In the genomic region with DNA sequence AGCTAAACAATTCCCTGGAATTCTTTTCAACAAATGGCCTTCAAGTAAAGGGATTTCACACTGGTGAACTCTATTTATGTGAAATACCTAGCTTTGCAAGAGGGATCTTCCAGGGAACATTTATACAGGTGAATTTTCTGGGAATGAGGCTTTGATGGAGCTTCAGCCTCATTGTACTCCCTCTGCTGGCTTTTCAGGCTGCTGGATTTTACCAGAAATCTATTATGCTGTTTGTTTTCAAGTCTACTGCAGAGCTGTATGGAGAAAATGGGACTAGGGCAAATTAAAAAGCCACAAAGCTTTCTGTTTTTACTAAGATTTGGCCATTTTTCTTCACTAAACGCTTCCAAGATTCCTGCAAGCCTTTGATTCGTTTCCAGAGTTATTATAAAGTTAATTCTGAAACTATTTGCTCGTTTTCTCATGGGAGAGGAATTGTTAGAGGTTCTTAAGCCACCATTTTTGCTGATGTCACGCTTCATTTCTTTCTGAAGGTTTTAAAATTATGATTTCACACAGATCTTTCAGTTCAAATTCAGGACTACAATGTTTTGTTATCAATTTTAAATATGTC, we compare ENCODE assay signal across 11 cellular contexts. TPM values are rescaled to one million over a fixed set of nuclear protein-coding genes. Genes with fewer than 3 reads are reported as not detected.
A peak's percentile ranks its signal among the peaks of the same experiment; 100 is the strongest.
DNase-seq lines count a peak whose midpoint lies in the region; ATAC-seq and TF ChIP-seq lines count a peak whose summit lies in the region.
"Had no signal": no experiment of that assay in that cellular context is flagged by ENCODE, and none has a peak within 500 bp of the region (broad histone marks: within the 10 kb centered on the region; RNA-seq: fewer than 3 reads in every experiment).

No MANE protein-coding gene starts in this region.

- peaks cover 28% of the 10 kb centered on the region for H3K4me1 ChIP-seq in CD8-positive, alpha-beta memory T cell (ENCODE audit: insufficient read depth, low read length)
- H3K4me1 ChIP-seq in KMS-11 (ENCODE audit: low read depth, poor library complexity, severe bottlenecking) (peaks cover 44% of the 10 kb centered on the region), ectodermal cell (ENCODE audit: control insufficient read depth, insufficient read depth, low read length) (peaks cover 5% of the 10 kb centered on the region)

- TF ChIP-seq CTCF in KMS-11 (conservative IDR thresholded peaks at IDR 0.05; ENCODE audit: low read depth, low read length) (0 out of 2 replicates have a peak, but pooled peaks have one; percentile 28), natural killer cell (IDR thresholded peaks at IDR 0.05) (no peak)

- no peaks in the 10 kb centered on the region for H3K27me3 ChIP-seq in CD8-positive, alpha-beta memory T cell (ENCODE audit: insufficient read depth, low read length, poor library complexity, severe bottlenecking)
- H3K27me3 ChIP-seq in KMS-11 (ENCODE audit: insufficient read depth, low read depth) (no peaks in the 10 kb centered on the region), ectodermal cell (ENCODE audit: control insufficient read depth, insufficient read depth, low read length, poor library complexity, severe bottlenecking) (no peaks in the 10 kb centered on the region)
- H3K27me3 ChIP-seq: heart left ventricle, suprapubic skin had no signal

- no peaks in the 10 kb centered on the region for H3K36me3 ChIP-seq in CD8-positive, alpha-beta memory T cell (ENCODE audit: insufficient read depth, low read length)
- H3K36me3 ChIP-seq in KMS-11 (ENCODE audit: insufficient read depth) = no peaks in the 10 kb centered on the region
- H3K36me3 ChIP-seq in ectodermal cell (ENCODE audit: control insufficient read depth, insufficient read depth, low read length) = no peaks in the 10 kb centered on the region
- H3K36me3 ChIP-seq: heart left ventricle, suprapubic skin had no signal

- WGBS in ectodermal cell, 2 experiments = 88% methylated on average over 4 of the region's 4 CpGs; no CpG with 5 or more reads in 1 of the 2 experiments

- peak overlapping the region; percentile 71 for H3K4me2 ChIP-seq in KMS-11

- H3K79me2 ChIP-seq in KMS-11 (ENCODE audit: insufficient read depth, low read depth) = peaks cover 100% of the 10 kb centered on the region

- peaks cover 6% of the 10 kb centered on the region; the same call in 1 of the 2 replicates for H4K20me1 ChIP-seq in KMS-11 (ENCODE audit: insufficient read depth)

- H3K27ac Mint-ChIP-seq in CD8-positive, alpha-beta memory T cell = peak overlapping the region in 1 of 8 donors; percentile 6
- peak overlapping the region; percentile 45 to 68 for H3K27ac Mint-ChIP-seq in natural killer cell
- H3K27ac Mint-ChIP-seq: nephron had no signal

- peaks cover 3 to 9% (median 5%) of the 10 kb centered on the region in 3 donors for H3K36me3 Mint-ChIP-seq in CD8-positive, alpha-beta memory T cell
- peaks cover 7% of the 10 kb centered on the region for H3K36me3 Mint-ChIP-seq in natural killer cell

- H3K4me3 Mint-ChIP-seq in CD8-positive, alpha-beta memory T cell = peak overlapping the region in 4 of 7 donors; percentile 18 to 33 (median 26)
- peak overlapping the region; percentile 26 for H3K4me3 Mint-ChIP-seq in natural killer cell
- H3K4me3 Mint-ChIP-seq: nephron had no signal

- H3K4me1 Mint-ChIP-seq in CD8-positive, alpha-beta memory T cell = peaks cover 75 to 85% (median 81%) of the 10 kb centered on the region in 3 donors
- peaks cover 66 to 81% of the 10 kb centered on the region in 2 donors for H3K4me1 Mint-ChIP-seq in natural killer cell
- H3K4me1 Mint-ChIP-seq: nephron had no signal

- no peak for DNase-seq in CD8-positive, alpha-beta memory T cell
- no peak for DNase-seq in natural killer cell
- no peak for DNase-seq in NCI-H2171 treated with DMSO at 0.1 percent for 48 hours (lab: John Stamatoyannopoulos, UW)
- no peak for DNase-seq in NCI-H2107 (lab: John Stamatoyannopoulos, UW)
- DNase-seq in NCI-H446 (lab: John Stamatoyannopoulos, UW) = no peak
- DNase-seq: heart left ventricle; stimulated activated CD4-positive, alpha-beta T cell treated with anti-CD3 and anti-CD28 coated beads, Interleukin-1b, Interleukin-23, amount 100 ng/mL, for 48 hours had no signal

- CTCF ChIA-PET in CD8-positive, alpha-beta memory T cell (lab: Charles Lee) = interaction anchor here (0.8 kb wide), 1 partner anchor 9 kb away, joined by 3 read pairs; no protein-coding TSS in a partner anchor

- H3K9ac ChIP-seq in KMS-11 = peak overlapping the region; percentile 36; the same call in 1 of the 2 replicates

- no peak overlapping the region for H3K27ac ChIP-seq in CD8-positive, alpha-beta memory T cell (ENCODE audit: low read depth, low read length)
- H3K27ac ChIP-seq in KMS-11 (peak overlapping the region; percentile 81), ectodermal cell (ENCODE audit: insufficient read depth, low read depth, low read length, poor library complexity, severe bottlenecking) (peak overlapping the region; percentile 50)
- H3K27ac ChIP-seq: suprapubic skin had no signal

- H3K4me3 ChIP-seq in CD8-positive, alpha-beta memory T cell (ENCODE audit: low read length) = no peak overlapping the region
- H3K4me3 ChIP-seq in KMS-11 (IDR thresholded peaks at IDR 0.05; ENCODE audit: insufficient read depth, low read depth, low read length) (no peak overlapping the region), ectodermal cell (ENCODE audit: insufficient read depth, low read depth, low read length) (no peak overlapping the region)
- H3K4me3 ChIP-seq: heart left ventricle, suprapubic skin had no signal

- intact Hi-C loops in natural killer cell (cut with micrococcal nuclease) = no loop called here

- H3K27me3 Mint-ChIP-seq in CD8-positive, alpha-beta memory T cell = peaks cover 0 to 1% of the 10 kb centered on the region in 2 donors
- no peaks in the 10 kb centered on the region for H3K27me3 Mint-ChIP-seq in natural killer cell (ENCODE audit: low read depth in 2 of 2)

- peaks cover 0 to 16% (median 7%) of the 10 kb centered on the region in 5 donors for H3K9me3 Mint-ChIP-seq in CD8-positive, alpha-beta memory T cell
- H3K9me3 Mint-ChIP-seq in natural killer cell = no peaks in the 10 kb centered on the region

- POLR2A ChIA-PET in CD8-positive, alpha-beta memory T cell (lab: Charles Lee) = no interaction called here

- H2AFZ ChIP-seq in KMS-11 (ENCODE audit: low read depth) = no peak overlapping the region

- no peak for ATAC-seq in natural killer cell
- ATAC-seq: heart left ventricle had no signal

- peaks cover 5% of the 10 kb centered on the region for H3K9me3 ChIP-seq in CD8-positive, alpha-beta memory T cell (ENCODE audit: low read length)
- H3K9me3 ChIP-seq in ectodermal cell (ENCODE audit: control insufficient read depth, low read length) = no peaks in the 10 kb centered on the region
- H3K9me3 ChIP-seq: suprapubic skin had no signal

RNA-seq across cellular contexts. Expression of a gene that starts 31.6 kb away (rescaled TPM):
- total RNA-seq in CD8-positive, alpha-beta memory T cell = 10 to 100 TPM; 20.7 to 21.5 TPM
- polyA plus RNA-seq in CD8-positive, alpha-beta memory T cell = 23.7 TPM
- 25.8 TPM for polyA plus RNA-seq in ectodermal cell (2013, experiment 1 of 4)
- 29.7 TPM for polyA plus RNA-seq in ectodermal cell (2013, experiment 2 of 4)
- 21.5 TPM for polyA plus RNA-seq in ectodermal cell (2013, experiment 3 of 4)
- polyA plus RNA-seq in ectodermal cell (2013, experiment 4 of 4) = 22.9 TPM
- total RNA-seq in natural killer cell = 100 to 1,000 TPM in 1 of 3 donors, 10 to 100 TPM in 2; 60.8 to 121 (median 73.1) TPM
